Comparison of ENCODE assay signal across 1 cellular context in genomic region chr19:18477974-18478373, GRCh38.
A peak's percentile ranks its signal among the peaks of the same experiment; 100 is the strongest.
TF ChIP-seq lines count a peak whose summit lies in the region.

No MANE protein-coding gene starts in this region.

TF ChIP-seq in K562, 482 proteins besides CTCF, POLR2A, EP300 and RAD21 (continued from another document):
- TF ChIP-seq RERE (CRISPR knock-in tag; IDR thresholded peaks at IDR 0.05; ENCODE audit: borderline replicate concordance) (no peak), NFE2 (IDR thresholded peaks at IDR 0.05; ENCODE audit: low read depth) (no peak), TGIF2 (CRISPR knock-in tag; IDR thresholded peaks at IDR 0.05) (no peak), HNRNPUL1 (IDR thresholded peaks at IDR 0.05; ENCODE audit: low read length) (no peak), ZFP36 (IDR thresholded peaks at IDR 0.05; ENCODE audit: low read depth, low read length, partially characterized antibody) (no peak), MEF2D (tag; conservative IDR thresholded peaks at IDR 0.05; ENCODE audit: low read depth) (0 out of 2 replicates have a peak, but pooled peaks have one; percentile 49), MIER1 (IDR thresholded peaks at IDR 0.05; ENCODE audit: low read depth) (no peak), ERF (CRISPR knock-in tag; IDR thresholded peaks at IDR 0.05) (0 out of 2 replicates have a peak, but pooled peaks have one; percentile 20), REST (CRISPR knock-in tag; IDR thresholded peaks at IDR 0.05; ENCODE audit: low read depth) (no peak), HMGXB4 (CRISPR knock-in tag; IDR thresholded peaks at IDR 0.05) (no peak), ARID2 (IDR thresholded peaks at IDR 0.05) (no peak), ZBTB9 (CRISPR knock-in tag; IDR thresholded peaks at IDR 0.05) (peak; percentile 86), COPS2 (conservative IDR thresholded peaks at IDR 0.05) (no peak), PYGO2 (tag; IDR thresholded peaks at IDR 0.05) (no peak), CCAR2 (IDR thresholded peaks at IDR 0.05; ENCODE audit: low read depth, low read length) (no peak), MTA3 (IDR thresholded peaks at IDR 0.05; ENCODE audit: borderline replicate concordance) (no peak), L3MBTL2 (IDR thresholded peaks at IDR 0.05) (no peak), ARID1B (IDR thresholded peaks at IDR 0.05) (no peak), ZNF395 (CRISPR knock-in tag; IDR thresholded peaks at IDR 0.05) (no peak)
